In the genomic region with DNA sequence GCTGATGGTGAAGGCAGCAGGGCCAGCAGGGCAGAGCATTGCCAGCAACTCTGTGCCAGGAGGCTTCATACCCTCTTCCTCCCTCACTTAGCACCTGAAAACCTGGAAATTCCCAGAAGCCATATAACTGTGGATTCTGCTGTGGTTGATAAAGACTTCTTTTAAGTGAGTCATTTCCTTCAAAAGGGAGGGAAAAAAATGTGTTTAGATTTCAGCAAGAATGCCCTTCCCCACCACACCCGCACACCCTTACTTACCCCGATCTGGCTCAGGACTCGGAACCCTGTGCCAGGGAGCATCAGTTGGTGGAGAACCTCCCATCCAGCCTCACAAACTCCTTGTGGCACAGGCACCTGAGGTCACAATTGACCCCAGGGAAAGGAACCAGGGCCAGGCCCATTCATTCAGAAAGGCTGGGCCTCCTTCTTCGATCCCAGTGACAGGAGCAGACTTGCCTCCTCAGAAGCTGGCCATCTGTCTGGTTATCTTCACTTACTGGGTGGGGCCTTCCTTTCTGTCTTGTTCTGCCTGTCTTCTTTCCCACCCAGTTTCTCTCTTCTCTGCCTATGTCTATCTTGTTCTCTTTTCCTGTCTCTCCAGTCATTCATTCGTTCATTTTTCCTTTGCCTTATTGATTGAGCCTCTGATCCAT, we compare ENCODE assay signal across 13 cellular contexts.
DNase-seq lines count a peak whose midpoint lies in the region; ATAC-seq, FAIRE-seq and TF ChIP-seq lines count a peak whose summit lies in the region.
"Had no signal": no experiment of that assay in that cellular context is flagged by ENCODE, and none has a peak within 500 bp of the region (broad histone marks: within the 10 kb centered on the region; RNA-seq: fewer than 3 reads in every experiment).

No MANE protein-coding gene starts in this region.

- H3K27ac Mint-ChIP-seq in type B pancreatic cell = peak overlapping the region; percentile 76
- H3K27ac Mint-ChIP-seq: activated T-helper 17 cell treated with anti-CD3 and anti-CD28 coated beads, Interleukin-2, amount 50 U/mL, for 72 hours had no signal

- no peaks in the 10 kb centered on the region for H3K36me3 Mint-ChIP-seq in type B pancreatic cell

- no peaks in the 10 kb centered on the region for H3K9me3 Mint-ChIP-seq in type B pancreatic cell
- H3K9me3 Mint-ChIP-seq: activated T-helper 17 cell treated with anti-CD3 and anti-CD28 coated beads, Interleukin-2, amount 50 U/mL, for 72 hours had no signal

- H3K36me3 ChIP-seq in heart right ventricle = no peaks in the 10 kb centered on the region

- no peaks in the 10 kb centered on the region for H3K27me3 ChIP-seq in heart right ventricle
- H3K27me3 ChIP-seq: dorsolateral prefrontal cortex had no signal

- FAIRE-seq in GM12892 (lab: Jason Lieb, UNC) = no peak

- H3K9me3 ChIP-seq in heart right ventricle = no peaks in the 10 kb centered on the region

- peaks cover 0 to 28% (median 10%) of the 10 kb centered on the region in 9 donors for H3K4me1 ChIP-seq in heart right ventricle

- WGBS in heart right ventricle, 2 donors = 61 to 67% methylated on average over 5 of the region's 5 CpGs

- no peak overlapping the region for H3K27ac ChIP-seq in heart right ventricle
- H3K27ac ChIP-seq: dorsolateral prefrontal cortex had no signal

- peak overlapping the region; percentile 16 for H3K4me3 Mint-ChIP-seq in type B pancreatic cell
- H3K4me3 Mint-ChIP-seq: activated T-helper 17 cell treated with anti-CD3 and anti-CD28 coated beads, Interleukin-2, amount 50 U/mL, for 72 hours had no signal

- peak; percentile 14 to 66 for ATAC-seq in left cardiac atrium
- no peak for ATAC-seq in heart right ventricle
- ATAC-seq in HG03139 (IDR thresholded peaks at IDR 0.05; ENCODE audit: unreplicated experiment) = no peak
- ATAC-seq in HG03108 (IDR thresholded peaks at IDR 0.05; ENCODE audit: unreplicated experiment) = no peak
- ATAC-seq: activated T-helper 17 cell treated with anti-CD3 and anti-CD28 coated beads, Interleukin-2, amount 50 U/mL, for 72 hours had no signal

- H3K4me3 ChIP-seq in heart right ventricle (no peak overlapping the region), fibroblast of the aortic adventitia (ENCODE audit: low read depth, low read length) (no peak overlapping the region)
- H3K4me3 ChIP-seq: dorsolateral prefrontal cortex had no signal

- TF ChIP-seq CTCF in heart right ventricle (IDR thresholded peaks at IDR 0.05) = no peak
- no peak for TF ChIP-seq CTCF in fibroblast of the aortic adventitia (IDR thresholded peaks at IDR 0.05; ENCODE audit: insufficient read depth, low read length)
- TF ChIP-seq CTCF in type B pancreatic cell (conservative IDR thresholded peaks at IDR 0.05) = no peak

- no peak for TF ChIP-seq POLR2A in GM12892 (IDR thresholded peaks at IDR 0.05; ENCODE audit: low read depth, low read length)

- intact Hi-C loops in left cardiac atrium (cut with DNase I) = loop anchor here in 1 of 2 donors (10.0 kb wide), 3 partner anchors 108 to 1838 kb away; a partner anchor contains a TSS
- intact Hi-C loops in heart right ventricle (cut with DNase I) = loop anchor here in 6 of 10 donors (10.0 kb wide), 4 partner anchors 68 to 348 kb away; a partner anchor contains a TSS

- no peaks in the 10 kb centered on the region for H3K27me3 Mint-ChIP-seq in type B pancreatic cell

- H3K4me1 Mint-ChIP-seq in type B pancreatic cell (ENCODE audit: unreplicated experiment) = no peaks in the 10 kb centered on the region
- H3K4me1 Mint-ChIP-seq: activated T-helper 17 cell treated with anti-CD3 and anti-CD28 coated beads, Interleukin-2, amount 50 U/mL, for 72 hours had no signal

- peak; percentile 33 for DNase-seq in left cardiac atrium
- DNase-seq in heart right ventricle = no peak
- peak; percentile 78 for DNase-seq in SW480 (ENCODE audit: low spot score)
- peak; percentile 78 for DNase-seq in fibroblast of the aortic adventitia (ENCODE audit: low read depth)
- DNase-seq in type B pancreatic cell (ENCODE audit: extremely low spot score, unreplicated experiment) = no peak
- DNase-seq in GM12892 (ENCODE audit: insufficient read length) = no peak
- DNase-seq: AML-193; dorsolateral prefrontal cortex; NK-92 treated with Interleukin-12 subunit alpha and Interleukin-12 subunit beta, amount 100 ng/mL, for 24 hours; occipital lobe had no signal

Comparison
In these comparisons a context has a peak if more than half of its experiments do, and no peak if none do; other contexts are left out.
1. ATAC-seq: peak in left cardiac atrium (2 of 2); none in heart right ventricle (0 of 8), HG03139 (single experiment) and HG03108 (single experiment).
2. DNase-seq: peak in left cardiac atrium (single experiment), SW480 (single experiment) and fibroblast of the aortic adventitia (single experiment); none in heart right ventricle (0 of 2), type B pancreatic cell (single experiment) and GM12892 (single experiment).